In the genomic region with DNA sequence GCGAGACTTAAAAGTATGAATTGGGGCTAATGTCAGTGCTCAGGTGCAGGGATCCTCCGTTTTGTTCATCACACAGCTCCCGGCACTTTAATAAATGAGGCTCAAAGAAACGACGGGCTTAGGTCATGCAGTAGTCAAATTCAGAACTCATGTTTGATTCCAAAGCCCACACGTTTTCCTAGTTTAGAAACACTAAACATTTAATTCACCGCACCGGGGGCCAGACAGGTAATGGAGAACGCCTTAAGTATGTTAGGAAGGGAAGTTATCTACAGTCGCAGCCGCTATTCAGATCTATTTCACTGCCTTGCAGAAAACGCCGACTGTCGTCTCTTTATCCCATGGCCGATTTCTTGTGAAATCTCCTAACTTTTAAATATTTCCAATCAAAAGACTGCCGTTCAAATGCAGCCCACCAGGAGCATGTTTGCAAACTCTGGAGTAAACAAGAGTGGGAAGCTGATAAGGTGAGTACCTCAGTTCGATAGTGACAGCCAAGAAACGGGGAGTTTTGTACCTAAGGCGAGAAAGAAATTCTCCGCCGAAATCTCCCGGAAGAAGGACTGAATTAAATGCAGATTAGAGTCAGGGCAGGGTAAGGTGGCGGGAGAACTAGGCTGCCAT, we compare ENCODE assay signal across 1 cellular context.
TF ChIP-seq lines count a peak whose summit lies in the region.

No MANE protein-coding gene starts in this region.

TF ChIP-seq in H1, 55 proteins besides CTCF, POLR2A, EP300 and RAD21:
- TF ChIP-seq POU5F1 (IDR thresholded peaks at IDR 0.05; ENCODE audit: low read depth, low read length): no peak
- TF ChIP-seq KDM4A (IDR thresholded peaks at IDR 0.05; ENCODE audit: low read depth, low read length, severe bottlenecking): no peak
- 0 out of 2 replicates have a peak, but pooled peaks have one; percentile 1 for TF ChIP-seq CREB1 (IDR thresholded peaks at IDR 0.05)
- TF ChIP-seq USF2 (IDR thresholded peaks at IDR 0.05; ENCODE audit: low read length): no peak
- 0 out of 2 replicates have a peak, but pooled peaks have one; percentile 35 for TF ChIP-seq E2F6 (IDR thresholded peaks at IDR 0.05)
- no peak for TF ChIP-seq TBP (IDR thresholded peaks at IDR 0.05; ENCODE audit: low read depth, low read length)
